25 cellular contexts compared by ENCODE assay signal in the genomic region with DNA sequence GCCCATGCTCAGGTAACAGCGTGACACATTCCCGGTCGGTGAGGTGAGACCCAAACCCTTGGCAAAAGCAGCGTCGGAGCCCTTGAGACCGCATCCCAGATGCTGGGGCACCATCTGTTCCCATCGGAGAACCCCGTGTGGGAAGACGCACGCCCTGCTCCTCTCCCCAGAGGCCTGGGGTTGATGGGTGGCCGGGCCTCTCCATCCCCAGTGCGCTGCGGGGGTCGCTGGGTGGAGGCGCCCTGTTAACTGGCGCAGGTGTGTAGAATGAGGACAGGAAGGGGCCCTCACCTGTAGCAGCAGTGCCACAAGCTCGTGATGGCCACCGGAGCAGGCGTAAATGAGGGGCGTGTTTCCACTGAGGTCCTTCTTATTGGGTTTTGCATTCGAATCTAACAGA.
"Had no signal": no experiment of that assay in that cellular context is flagged by ENCODE, and none has a peak within 500 bp of the region (broad histone marks: within the 10 kb centered on the region; RNA-seq: fewer than 3 reads in every experiment).

No MANE protein-coding gene starts in this region.

- H3K9me3 ChIP-seq: esophagus muscularis mucosa, gastroesophageal sphincter, heart left ventricle, left lung, lower lobe of right lung, mucosa of descending colon had no signal

- H3K4me1 ChIP-seq: esophagus muscularis mucosa, foreskin keratinocyte, gastroesophageal sphincter, heart left ventricle, left lung, lower lobe of right lung had no signal

- ATAC-seq: foreskin keratinocyte, gastroesophageal sphincter, heart left ventricle, left cardiac atrium, left lung, left ventricle myocardium superior, lower lobe of right lung, mucosa of descending colon had no signal

- FAIRE-seq: colon, endometrium, frontal cortex, islet of Langerhans, keratinocyte had no signal

- H3K27ac ChIP-seq: coronary artery, dorsolateral prefrontal cortex, epithelial cell of prostate, esophagus muscularis mucosa, foreskin keratinocyte, gastroesophageal sphincter, heart left ventricle, left lung, lower lobe of right lung had no signal

- DNase-seq: dermis blood vessel endothelial cell; dorsolateral prefrontal cortex; effector CD4-positive, alpha-beta T cell; effector memory CD4-positive, alpha-beta T cell; endodermal cell; erythroblast; foreskin keratinocyte; heart left ventricle; hippocampal formation; left cardiac atrium; left lung; left ventricle myocardium superior; lower lobe of right lung; mesenchymal stem cell; mucosa of descending colon; naive B cell had no signal

- H3K4me3 ChIP-seq: coronary artery, dorsolateral prefrontal cortex, esophagus muscularis mucosa, gastroesophageal sphincter, heart left ventricle, left lung, lower lobe of right lung, mucosa of descending colon had no signal

- H3K27me3 ChIP-seq: dorsolateral prefrontal cortex, esophagus muscularis mucosa, foreskin keratinocyte, gastroesophageal sphincter, heart left ventricle, left lung had no signal
